ENCODE assay signal across 22 cellular contexts in genomic region chr1:2009297-2010053, GRCh38.
"Had no signal": no experiment of that assay in that cellular context is flagged by ENCODE, and none has a peak within 500 bp of the region (broad histone marks: within the 10 kb centered on the region; RNA-seq: fewer than 3 reads in every experiment).

No MANE protein-coding gene starts in this region.

- DNase-seq: activated CD4-positive, alpha-beta T cell treated with anti-CD3 and anti-CD28 coated beads, Interleukin-2, amount 10 ng/mL, durations not matched to agents 24 days and 14 days; activated CD4-positive, alpha-beta T cell treated with anti-CD3 and anti-CD28 coated beads, Interleukin-2, amount 50 U/mL, for 48 hours; activated CD4-positive, CD25-positive, alpha-beta regulatory T cell treated with anti-CD3 and anti-CD28 coated beads, Interleukin-2, amount 50 U/mL, for 72 hours; activated CD8-positive, alpha-beta memory T cell treated with anti-CD3 and anti-CD28 coated beads, Interleukin-2, amount 10 ng/mL, durations not matched to agents 7 days and 5 days; activated effector memory CD4-positive, alpha-beta T cell treated with anti-CD3 and anti-CD28 coated beads, Interleukin-2, amount 50 U/mL, for 16 hours; activated naive CD4-positive, alpha-beta T cell treated with anti-CD3 and anti-CD28 coated beads for 36 hours; activated T-cell treated with anti-CD3 and anti-CD28 coated beads, Interleukin-2, amount 50 U/mL, for 4 hours; amygdala; Karpas-422; MM.1S; NCI-H1105; NCI-H1436; NCI-H1694 treated with DMSO at 0.1 percent for 48 hours; NCI-H2029 treated with DMSO at 0.1 percent for 48 hours; NCI-H510A treated with DMSO at 0.1 percent for 48 hours; NCI-H69; NK-92 treated with Interleukin-12 subunit alpha and Interleukin-12 subunit beta, amount 100 ng/mL, for 24 hours; OCI-M1; Right ventricle myocardium superior; RPMI8226; T-helper 17 cell; T-helper 9 cell had no signal
